ENCODE assay signal across 23 cellular contexts in the genomic region with DNA sequence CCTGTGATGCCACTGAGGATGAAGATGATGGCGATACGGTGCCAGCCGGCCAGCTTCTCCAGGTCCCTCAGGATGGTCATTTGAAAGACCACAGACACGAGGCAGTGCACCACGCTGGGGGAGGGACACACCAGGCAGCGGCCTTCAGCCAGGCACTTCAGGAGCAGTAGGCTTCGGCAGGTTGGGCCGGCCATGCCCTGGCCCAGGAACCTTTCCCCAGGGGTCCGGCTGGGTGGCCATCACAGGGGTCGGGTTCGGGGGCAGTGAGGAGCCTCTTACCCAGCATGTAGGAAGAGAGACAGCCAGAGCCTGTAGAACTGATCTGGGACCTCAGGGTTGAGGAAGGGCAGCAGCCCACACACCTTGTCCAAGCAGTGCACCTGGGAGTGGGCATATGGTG. TPM values are rescaled to one million over a fixed set of nuclear protein-coding genes. Genes with fewer than 3 reads are reported as not detected.
DNase-seq lines count a peak whose midpoint lies in the region; ATAC-seq, FAIRE-seq and TF ChIP-seq lines count a peak whose summit lies in the region.
"Had no signal": no experiment of that assay in that cellular context is flagged by ENCODE, and none has a peak within 500 bp of the region (broad histone marks: within the 10 kb centered on the region; RNA-seq: fewer than 3 reads in every experiment).

No MANE protein-coding gene starts in this region.

- no peak overlapping the region for H3K4me3 Mint-ChIP-seq in stimulated activated memory B cell treated with anti-CD40 and anti-IgM and Interleukin-4, amounts not matched to agents 10 μg/mL and 1 μg/mL and 100 μg/mL, for 72 hours
- H3K4me3 Mint-ChIP-seq: CD4-positive, CD25-positive, alpha-beta regulatory T cell; CD8-positive, alpha-beta memory T cell; HFFc6 had no signal

- H3K18ac ChIP-seq in neuronal stem cell (ENCODE audit: low read length) = no peak overlapping the region

- no peak overlapping the region for H3K4me3 ChIP-seq in right cardiac atrium (ENCODE audit: low read length)
- no peak overlapping the region for H3K4me3 ChIP-seq in heart right ventricle
- no peak overlapping the region for H3K4me3 ChIP-seq in neuronal stem cell (ENCODE audit: low read length in 2 of 2)
- H3K4me3 ChIP-seq: GM12878 had no signal

- no peaks in the 10 kb centered on the region for H3K27me3 ChIP-seq in right cardiac atrium (ENCODE audit: control insufficient read depth, insufficient read depth)
- H3K27me3 ChIP-seq in heart right ventricle = no peaks in the 10 kb centered on the region
- H3K27me3 ChIP-seq in neuronal stem cell (ENCODE audit: control insufficient read depth in 3 of 3, insufficient read depth in 3 of 3, low read depth in 1 of 3, low read length in 3 of 3) = peaks cover 0 to 49% (median 0%) of the 10 kb centered on the region in 3 experiments
- H3K27me3 ChIP-seq: BE2C had no signal

- ATAC-seq in right cardiac atrium = no peak
- ATAC-seq in heart right ventricle = no peak
- no peak for ATAC-seq in stimulated activated memory B cell treated with anti-CD40 and anti-IgM and Interleukin-4, amounts not matched to agents 10 μg/mL and 1 μg/mL and 100 μg/mL, for 72 hours
- no peak for ATAC-seq in HG03025 (IDR thresholded peaks at IDR 0.05; ENCODE audit: low FRiP score, unreplicated experiment)
- ATAC-seq in GM21390 (IDR thresholded peaks at IDR 0.05; ENCODE audit: unreplicated experiment) = no peak

- peaks cover 3% of the 10 kb centered on the region for H3K79me1 ChIP-seq in neuronal stem cell (ENCODE audit: low read depth, low read length)

- peaks cover 50% of the 10 kb centered on the region for H3K36me3 Mint-ChIP-seq in stimulated activated memory B cell treated with anti-CD40 and anti-IgM and Interleukin-4, amounts not matched to agents 10 μg/mL and 1 μg/mL and 100 μg/mL, for 72 hours

- no peak for FAIRE-seq in GM19239 (lab: Jason Lieb, UNC)
- FAIRE-seq: GM12878 had no signal

- H3K9me3 Mint-ChIP-seq in stimulated activated memory B cell treated with anti-CD40 and anti-IgM and Interleukin-4, amounts not matched to agents 10 μg/mL and 1 μg/mL and 100 μg/mL, for 72 hours = no peaks in the 10 kb centered on the region
- H3K9me3 Mint-ChIP-seq: CD4-positive, CD25-positive, alpha-beta regulatory T cell; CD8-positive, alpha-beta memory T cell; HFFc6 had no signal

- H2BK120ac ChIP-seq in neuronal stem cell (ENCODE audit: low read depth, low read length) = no peak overlapping the region

- peak overlapping the region; percentile 12 for H3K14ac ChIP-seq in neuronal stem cell (ENCODE audit: low read length)

- H3K36me3 ChIP-seq in heart right ventricle = peaks cover 0 to 73% (median 0%) of the 10 kb centered on the region in 9 donors
- peaks cover 0 to 2% of the 10 kb centered on the region in 2 donors for H3K36me3 ChIP-seq in neuronal stem cell (replicated peaks in 1 of 2; ENCODE audit: control insufficient read depth in 2 of 2, insufficient read depth in 2 of 2, low read length in 2 of 2)
- H3K36me3 ChIP-seq: BE2C had no signal

- 95% methylated on average over 11 of the region's 11 CpGs for WGBS in right cardiac atrium
- 94 to 97% methylated on average over 11 of the region's 11 CpGs for whole genome bisulfite sequencing in heart right ventricle, 2 donors
- WGBS in neuronal stem cell (ENCODE audit: extremely low coverage in 2 of 2, insufficient read length in 2 of 2, insufficient replicate concordance in 1 of 2), 2 donors = no CpG with 5 or more reads among the region's 11 CpGs

- H2BK5ac ChIP-seq in neuronal stem cell (ENCODE audit: low read length) = peak overlapping the region; percentile 3

- H3K27ac ChIP-seq in right cardiac atrium (ENCODE audit: low read length) (no peak overlapping the region), heart right ventricle (no peak overlapping the region), neuronal stem cell (replicated peaks; ENCODE audit: low read length) (no peak overlapping the region)

- H3K9ac ChIP-seq in neuronal stem cell (ENCODE audit: low read depth, low read length, poor library complexity) = peak overlapping the region; percentile 21

- DNase-seq in right cardiac atrium (peak in 2 of 3 donors; percentile 12 to 53), heart right ventricle (no peak), neuronal stem cell (ENCODE audit: low spot score) (no peak), GM19239 (ENCODE audit: insufficient read length, low spot score) (no peak)
- DNase-seq: 8988T; BE2C; C1 segment of cervical spinal cord; CD4-positive, CD25-positive, alpha-beta regulatory T cell; CD8-positive, alpha-beta memory T cell; COR-L47; DMS 273 treated with DMSO at 0.1 percent for 48 hours; DMS53; DND-41; EL; GOT3; H7; HFFc6; IMR-90 had no signal

- H2AK5ac ChIP-seq in neuronal stem cell (ENCODE audit: low read depth, low read length) = peak overlapping the region; percentile 66

- intact Hi-C loops in right cardiac atrium (cut with DNase I) (no loop called here), heart right ventricle (cut with DNase I) (no loop called here)

- H3K23ac ChIP-seq in neuronal stem cell (ENCODE audit: low read depth, low read length, poor library complexity) = peak overlapping the region; percentile 67

- TF ChIP-seq CTCF in heart right ventricle (IDR thresholded peaks at IDR 0.05) = no peak

- H2BK12ac ChIP-seq in neuronal stem cell (ENCODE audit: low read length) = peak overlapping the region; percentile 73

- H2AFZ ChIP-seq in neuronal stem cell (ENCODE audit: low read length) = no peak overlapping the region

- H3K4me2 ChIP-seq in neuronal stem cell (ENCODE audit: insufficient read depth, low read length, poor library complexity, severe bottlenecking) = no peak overlapping the region

- H3K9me3 ChIP-seq in right cardiac atrium (ENCODE audit: control insufficient read depth, low read length) (no peaks in the 10 kb centered on the region), heart right ventricle (no peaks in the 10 kb centered on the region), neuronal stem cell (replicated peaks in 1 of 2; ENCODE audit: control insufficient read depth in 2 of 2, insufficient read depth in 1 of 2, low read depth in 1 of 2, low read length in 2 of 2) (peaks cover 0 to under 1% of the 10 kb centered on the region in 2 donors)
- H3K9me3 ChIP-seq: BE2C had no signal

- no peak overlapping the region for H3K4ac ChIP-seq in neuronal stem cell (ENCODE audit: low read length)

- H3K4me1 ChIP-seq in right cardiac atrium (ENCODE audit: control insufficient read depth, insufficient read depth, low read length) = no peaks in the 10 kb centered on the region
- H3K4me1 ChIP-seq in heart right ventricle = peaks cover 0 to 11% (median 0%) of the 10 kb centered on the region in 9 donors
- no peaks in the 10 kb centered on the region for H3K4me1 ChIP-seq in neuronal stem cell (ENCODE audit: control insufficient read depth in 2 of 2, insufficient read depth in 1 of 2, low read depth in 1 of 2, low read length in 2 of 2)
- H3K4me1 ChIP-seq: BE2C had no signal

- H4K8ac ChIP-seq in neuronal stem cell (ENCODE audit: low read depth, low read length) = no peak overlapping the region

- no peak overlapping the region for H4K91ac ChIP-seq in neuronal stem cell (ENCODE audit: low read depth, low read length, poor library complexity)

- H3K4me1 Mint-ChIP-seq in stimulated activated memory B cell treated with anti-CD40 and anti-IgM and Interleukin-4, amounts not matched to agents 10 μg/mL and 1 μg/mL and 100 μg/mL, for 72 hours = peaks cover 47% of the 10 kb centered on the region
- H3K4me1 Mint-ChIP-seq: CD4-positive, CD25-positive, alpha-beta regulatory T cell; CD8-positive, alpha-beta memory T cell had no signal

- H2BK15ac ChIP-seq in neuronal stem cell (ENCODE audit: low read length) = no peak overlapping the region

- no peaks in the 10 kb centered on the region for H3K27me3 Mint-ChIP-seq in stimulated activated memory B cell treated with anti-CD40 and anti-IgM and Interleukin-4, amounts not matched to agents 10 μg/mL and 1 μg/mL and 100 μg/mL, for 72 hours
- H3K27me3 Mint-ChIP-seq: CD4-positive, CD25-positive, alpha-beta regulatory T cell; CD8-positive, alpha-beta memory T cell had no signal

- H3K27ac Mint-ChIP-seq in stimulated activated memory B cell treated with anti-CD40 and anti-IgM and Interleukin-4, amounts not matched to agents 10 μg/mL and 1 μg/mL and 100 μg/mL, for 72 hours = peak overlapping the region; percentile 41
- H3K27ac Mint-ChIP-seq: CD4-positive, CD25-positive, alpha-beta regulatory T cell; HFFc6 had no signal

RNA-seq across cellular contexts. Expression of a gene that starts 5.3 kb away (rescaled TPM):
- total RNA-seq in right cardiac atrium (not detected), heart right ventricle (under 1 TPM in 1 of 10 donors, not detected in 9; 0.98 TPM)
- polyA plus RNA-seq in right cardiac atrium (not detected), heart right ventricle (under 1 TPM in 1 of 2 donors, not detected in 1; 0.73 TPM)
- polyA plus RNA-seq in neuronal stem cell (2013, experiment 1 of 2) = 0.13 TPM
- not detected for polyA plus RNA-seq in neuronal stem cell (2013, experiment 2 of 2)
- total RNA-seq: CD4-positive, CD25-positive, alpha-beta regulatory T cell; CD8-positive, alpha-beta memory T cell; G401; IMR-90 had no signal
- polyA plus RNA-seq: CD4-positive, CD25-positive, alpha-beta regulatory T cell; CD8-positive, alpha-beta memory T cell; GM12878 had no signal

RNA-seq across cellular contexts. Expression of a gene that starts 19.8 kb away (rescaled TPM):
- total RNA-seq in right cardiac atrium (10 to 100 TPM; 24.2 to 37.3 (median 34.1) TPM), heart right ventricle (10 to 100 TPM; 31.0 to 39.0 (median 36.9) TPM)
- polyA plus RNA-seq in right cardiac atrium (23.0 TPM), heart right ventricle (10 to 100 TPM in 1 of 2 donors, 1 to 10 TPM in 1; 9.1 to 22.5 TPM)
- polyA plus RNA-seq in neuronal stem cell (2013, experiment 1 of 2) = 17.1 TPM
- polyA plus RNA-seq in neuronal stem cell (2013, experiment 2 of 2) = 16.9 TPM

RNA-seq across cellular contexts. Expression of a gene that starts 28.5 kb away (rescaled TPM):
- total RNA-seq in right cardiac atrium = 10 to 100 TPM; 10.2 to 16.4 (median 12.8) TPM
- 11.2 TPM for polyA plus RNA-seq in right cardiac atrium
- 10 to 100 TPM in 4 of 10 donors, 1 to 10 TPM in 6; 6.5 to 33.1 (median 7.7) TPM for total RNA-seq in heart right ventricle
- polyA plus RNA-seq in heart right ventricle = 10 to 100 TPM; 13.5 to 27.0 TPM
- polyA plus RNA-seq in neuronal stem cell (2013, experiment 1 of 2) = 2.4 TPM
- polyA plus RNA-seq in neuronal stem cell (2013, experiment 2 of 2) = 2.3 TPM

Comparison
In these comparisons a context has a peak if more than half of its experiments do, and no peak if none do; other contexts are left out.
1. DNase-seq: peak in right cardiac atrium (2 of 3); none in heart right ventricle (0 of 2), neuronal stem cell (single experiment) and GM19239 (single experiment).